ENCODE assay signal across 8 cellular contexts in genomic region chr10:103661198-103661950, GRCh38.
A peak's percentile ranks its signal among the peaks of the same experiment; 100 is the strongest.
DNase-seq lines count a peak whose midpoint lies in the region; ATAC-seq and TF ChIP-seq lines count a peak whose summit lies in the region.

No MANE protein-coding gene starts in this region.

- H3K4me1 Mint-ChIP-seq in osteocyte (ENCODE audit: unreplicated experiment) = peaks cover 43% of the 10 kb centered on the region

- no peaks in the 10 kb centered on the region for H3K27me3 Mint-ChIP-seq in osteocyte (ENCODE audit: unreplicated experiment)

- H3K36me3 Mint-ChIP-seq in osteocyte (ENCODE audit: unreplicated experiment) = peaks cover 20% of the 10 kb centered on the region

- peak overlapping the region; percentile 92 for H3K27ac Mint-ChIP-seq in osteocyte (ENCODE audit: unreplicated experiment)

- ATAC-seq in GM19455 (IDR thresholded peaks at IDR 0.05; ENCODE audit: unreplicated experiment) (no peak), HG02938 (IDR thresholded peaks at IDR 0.05; ENCODE audit: unreplicated experiment) (no peak)

- H3K4me3 Mint-ChIP-seq in osteocyte (ENCODE audit: unreplicated experiment) = peak overlapping the region; percentile 84

- no peak for TF ChIP-seq CTCF in osteocyte (IDR thresholded peaks at IDR 0.05)

- TF ChIP-seq POLR2A in GM15510 (IDR thresholded peaks at IDR 0.05; ENCODE audit: borderline replicate concordance, extremely low read depth, insufficient read length) = peak; percentile 37

- peak; percentile 55 for DNase-seq in NCI-H2196 (lab: John Stamatoyannopoulos, UW; ENCODE audit: unreplicated experiment)
- peak; percentile 47 for DNase-seq in activated gamma-delta T cell treated with Interleukin-2 at 50 U/mL for 16 hours
- peak; percentile 38 for DNase-seq in germinal center (ENCODE audit: low spot score)
- peak; percentile 90 for DNase-seq in osteocyte (ENCODE audit: extremely low spot score, unreplicated experiment)
- no peak for DNase-seq in NCI-H748 (lab: John Stamatoyannopoulos, UW; ENCODE audit: unreplicated experiment)

- peaks cover 3% of the 10 kb centered on the region for H3K9me3 Mint-ChIP-seq in osteocyte (ENCODE audit: unreplicated experiment)
